ENCODE assay signal across 2 cellular contexts in the genomic region with DNA sequence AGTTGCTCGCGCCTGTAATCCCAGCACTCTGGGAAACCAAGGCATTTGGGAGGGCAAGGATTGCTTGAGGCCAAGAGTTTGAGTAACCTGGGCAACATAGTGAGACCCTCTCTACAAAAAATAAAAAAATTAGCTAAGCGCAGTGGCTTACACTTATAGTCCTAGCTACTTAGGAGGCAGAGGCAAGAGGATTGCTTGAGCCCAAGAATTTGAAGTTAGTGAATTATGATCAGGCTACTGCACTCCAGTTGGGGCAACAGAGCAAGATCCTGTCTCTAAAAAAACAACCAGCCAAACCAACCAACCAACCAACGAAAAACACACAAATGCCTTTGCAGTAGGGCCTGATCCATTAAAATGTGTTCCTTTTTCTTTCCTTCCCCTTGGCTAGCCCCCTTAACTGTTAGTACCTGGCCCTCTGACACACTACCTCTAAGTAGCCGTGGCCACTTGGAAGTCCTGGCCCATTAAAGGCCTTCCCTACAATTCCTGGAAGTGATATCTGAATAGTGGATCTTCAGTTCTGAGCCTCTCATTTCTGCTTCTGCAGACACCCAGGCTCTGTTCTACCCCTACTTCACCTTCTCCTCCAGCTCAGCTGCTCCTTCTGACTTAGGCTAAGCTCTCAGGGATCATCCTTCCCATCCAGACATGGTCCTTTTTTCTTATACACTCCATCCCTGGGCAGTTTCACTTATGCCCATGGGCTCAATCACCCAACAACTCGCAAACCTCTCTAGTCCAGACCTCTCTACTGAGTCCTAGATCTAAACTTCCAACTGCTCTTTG.
TF ChIP-seq lines count a peak whose summit lies in the region.

No MANE protein-coding gene starts in this region.

TF ChIP-seq in HepG2, 621 proteins besides CTCF, POLR2A, EP300 and RAD21:
- TF ChIP-seq POLR2G (IDR thresholded peaks at IDR 0.05; ENCODE audit: low read depth, low read length) = peak; percentile 47
- no peak for TF ChIP-seq MTA3 (CRISPR knock-in tag; IDR thresholded peaks at IDR 0.05)
- TF ChIP-seq NFAT5 (CRISPR knock-in tag; IDR thresholded peaks at IDR 0.05) = no peak
- no peak for TF ChIP-seq CBX5 (CRISPR knock-in tag; IDR thresholded peaks at IDR 0.05; ENCODE audit: borderline replicate concordance)

TF ChIP-seq in WTC11, 78 proteins besides CTCF, POLR2A, EP300 and RAD21:
- TF ChIP-seq, protein P1, sequence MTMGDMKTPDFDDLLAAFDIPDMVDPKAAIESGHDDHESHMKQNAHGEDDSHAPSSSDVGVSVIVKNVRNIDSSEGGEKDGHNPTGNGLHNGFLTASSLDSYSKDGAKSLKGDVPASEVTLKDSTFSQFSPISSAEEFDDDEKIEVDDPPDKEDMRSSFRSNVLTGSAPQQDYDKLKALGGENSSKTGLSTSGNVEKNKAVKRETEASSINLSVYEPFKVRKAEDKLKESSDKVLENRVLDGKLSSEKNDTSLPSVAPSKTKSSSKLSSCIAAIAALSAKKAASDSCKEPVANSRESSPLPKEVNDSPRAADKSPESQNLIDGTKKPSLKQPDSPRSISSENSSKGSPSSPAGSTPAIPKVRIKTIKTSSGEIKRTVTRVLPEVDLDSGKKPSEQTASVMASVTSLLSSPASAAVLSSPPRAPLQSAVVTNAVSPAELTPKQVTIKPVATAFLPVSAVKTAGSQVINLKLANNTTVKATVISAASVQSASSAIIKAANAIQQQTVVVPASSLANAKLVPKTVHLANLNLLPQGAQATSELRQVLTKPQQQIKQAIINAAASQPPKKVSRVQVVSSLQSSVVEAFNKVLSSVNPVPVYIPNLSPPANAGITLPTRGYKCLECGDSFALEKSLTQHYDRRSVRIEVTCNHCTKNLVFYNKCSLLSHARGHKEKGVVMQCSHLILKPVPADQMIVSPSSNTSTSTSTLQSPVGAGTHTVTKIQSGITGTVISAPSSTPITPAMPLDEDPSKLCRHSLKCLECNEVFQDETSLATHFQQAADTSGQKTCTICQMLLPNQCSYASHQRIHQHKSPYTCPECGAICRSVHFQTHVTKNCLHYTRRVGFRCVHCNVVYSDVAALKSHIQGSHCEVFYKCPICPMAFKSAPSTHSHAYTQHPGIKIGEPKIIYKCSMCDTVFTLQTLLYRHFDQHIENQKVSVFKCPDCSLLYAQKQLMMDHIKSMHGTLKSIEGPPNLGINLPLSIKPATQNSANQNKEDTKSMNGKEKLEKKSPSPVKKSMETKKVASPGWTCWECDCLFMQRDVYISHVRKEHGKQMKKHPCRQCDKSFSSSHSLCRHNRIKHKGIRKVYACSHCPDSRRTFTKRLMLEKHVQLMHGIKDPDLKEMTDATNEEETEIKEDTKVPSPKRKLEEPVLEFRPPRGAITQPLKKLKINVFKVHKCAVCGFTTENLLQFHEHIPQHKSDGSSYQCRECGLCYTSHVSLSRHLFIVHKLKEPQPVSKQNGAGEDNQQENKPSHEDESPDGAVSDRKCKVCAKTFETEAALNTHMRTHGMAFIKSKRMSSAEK (CRISPR knock-in tag; IDR thresholded peaks at IDR 0.05; ENCODE audit: borderline replicate concordance) = 0 out of 2 replicates have a peak, but pooled peaks have one; percentile 21
- no peak for TF ChIP-seq CBFB (CRISPR knock-in tag; IDR thresholded peaks at IDR 0.05; ENCODE audit: low read depth)
